ENCODE assay signal across 14 cellular contexts in genomic region chr6:139099984-139100383, GRCh38. TPM values are rescaled to one million over a fixed set of nuclear protein-coding genes. Genes with fewer than 3 reads are reported as not detected.
DNase-seq lines count a peak whose midpoint lies in the region; ATAC-seq and TF ChIP-seq lines count a peak whose summit lies in the region.
"Had no signal": no experiment of that assay in that cellular context is flagged by ENCODE, and none has a peak within 500 bp of the region (broad histone marks: within the 10 kb centered on the region; RNA-seq: fewer than 3 reads in every experiment).

No MANE protein-coding gene starts in this region.

- no peak for TF ChIP-seq CTCF in glutamatergic neuron (IDR thresholded peaks at IDR 0.05; ENCODE audit: partially characterized antibody, unreplicated experiment)

- no peak overlapping the region for H3K27ac Mint-ChIP-seq in glutamatergic neuron (ENCODE audit: unreplicated experiment)
- H3K27ac Mint-ChIP-seq: effector memory CD8-positive, alpha-beta T cell had no signal

- H3K27me3 Mint-ChIP-seq in glutamatergic neuron (ENCODE audit: unreplicated experiment): peaks cover 4% of the 10 kb centered on the region

- H3K9me3 Mint-ChIP-seq in glutamatergic neuron (ENCODE audit: unreplicated experiment): peaks cover 4% of the 10 kb centered on the region
- H3K9me3 Mint-ChIP-seq: effector memory CD8-positive, alpha-beta T cell had no signal

- ATAC-seq in GM18519 (IDR thresholded peaks at IDR 0.05; ENCODE audit: low FRiP score, unreplicated experiment) (peak; percentile 93), GM19372 (IDR thresholded peaks at IDR 0.05; ENCODE audit: low read depth, unreplicated experiment) (peak; percentile 75), HG02798 (IDR thresholded peaks at IDR 0.05; ENCODE audit: poor library complexity, unreplicated experiment) (peak; percentile 94), HG03520 (IDR thresholded peaks at IDR 0.05; ENCODE audit: unreplicated experiment) (peak; percentile 89)
- ATAC-seq: effector memory CD8-positive, alpha-beta T cell had no signal

- H3K36me3 Mint-ChIP-seq in glutamatergic neuron (ENCODE audit: unreplicated experiment): no peaks in the 10 kb centered on the region

- H3K4me3 Mint-ChIP-seq in glutamatergic neuron (ENCODE audit: unreplicated experiment): no peak overlapping the region
- H3K4me3 Mint-ChIP-seq: effector memory CD8-positive, alpha-beta T cell had no signal

- no peaks in the 10 kb centered on the region for H3K4me1 Mint-ChIP-seq in glutamatergic neuron (ENCODE audit: low read depth, unreplicated experiment)

- DNase-seq in NCI-H1092 treated with DMSO at 0.1 percent for 48 hours (lab: John Stamatoyannopoulos, UW) (no peak), glutamatergic neuron (no peak), islet precursor cell (no peak), NK-92 (lab: John Stamatoyannopoulos, UW; ENCODE audit: unreplicated experiment) (no peak)
- DNase-seq: amniotic stem cell; effector memory CD8-positive, alpha-beta T cell; H7; midbrain; NCI-H446; Right ventricle myocardium superior had no signal

RNA-seq across cellular contexts. Expression of gene HECA, which starts 34.9 kb away (rescaled TPM):
- total RNA-seq in glutamatergic neuron (ENCODE audit: unreplicated experiment): 21.0 TPM
